ENCODE assay signal across 16 cellular contexts in genomic region chr3:157311633-157312365, GRCh38.
DNase-seq lines count a peak whose midpoint lies in the region; ATAC-seq and TF ChIP-seq lines count a peak whose summit lies in the region.
"Had no signal": no experiment of that assay in that cellular context is flagged by ENCODE, and none has a peak within 500 bp of the region (broad histone marks: within the 10 kb centered on the region; RNA-seq: fewer than 3 reads in every experiment).

No MANE protein-coding gene starts in this region.

- H3K4me2 ChIP-seq in PC-3 (ENCODE audit: low read length): peak overlapping the region; percentile 56

- H3K4me1 ChIP-seq in PC-3 (ENCODE audit: insufficient read depth, low read length): peaks cover 25% of the 10 kb centered on the region

- H3K9me3 Mint-ChIP-seq in osteocyte (ENCODE audit: unreplicated experiment): no peaks in the 10 kb centered on the region
- H3K9me3 Mint-ChIP-seq: activated naive CD4-positive, alpha-beta T cell treated with anti-CD3 and anti-CD28 coated beads, Interleukin-2, amount 50 U/mL, for 24 hours had no signal

- no peak for TF ChIP-seq CTCF in PC-3 (conservative IDR thresholded peaks at IDR 0.05; ENCODE audit: low read depth, low read length)
- TF ChIP-seq CTCF in osteocyte (IDR thresholded peaks at IDR 0.05): no peak

- TSS peak; percentile 89 for BruUV-seq in PC-3 (replicated peaks; lab: Mats Ljungman, UMichigan)

- H3K4me3 ChIP-seq in PC-3 (ENCODE audit: low read length): no peak overlapping the region

- H3K27ac ChIP-seq in PC-3 (ENCODE audit: low read length): peak overlapping the region; percentile 49

- H3K4me3 Mint-ChIP-seq in osteocyte (ENCODE audit: unreplicated experiment): no peak overlapping the region
- H3K4me3 Mint-ChIP-seq: activated naive CD4-positive, alpha-beta T cell treated with anti-CD3 and anti-CD28 coated beads, Interleukin-2, amount 50 U/mL, for 24 hours had no signal

- no peaks in the 10 kb centered on the region for H3K36me3 ChIP-seq in PC-3 (ENCODE audit: low read depth, low read length)

- CTCF ChIA-PET in PC-3 (lab: Charles Lee): no interaction called here

- intact Hi-C loops in PC-3 (cut with micrococcal nuclease): loop anchor here (1.0 to 5.0 kb wide), 3 partner anchors 25 to 126 kb away; partner anchors contain the start of gene PTX3

- no peak overlapping the region for H3K9ac ChIP-seq in PC-3 (ENCODE audit: low read length)

- H3K27ac Mint-ChIP-seq in osteocyte (ENCODE audit: unreplicated experiment): peak overlapping the region; percentile 81
- H3K27ac Mint-ChIP-seq: activated naive CD4-positive, alpha-beta T cell treated with anti-CD3 and anti-CD28 coated beads, Interleukin-2, amount 50 U/mL, for 24 hours had no signal

- H3K27me3 ChIP-seq in PC-3 (ENCODE audit: low read length): no peaks in the 10 kb centered on the region

- H3K36me3 Mint-ChIP-seq in osteocyte (ENCODE audit: unreplicated experiment): no peaks in the 10 kb centered on the region
- H3K36me3 Mint-ChIP-seq: activated naive CD4-positive, alpha-beta T cell treated with anti-CD3 and anti-CD28 coated beads, Interleukin-2, amount 50 U/mL, for 24 hours had no signal

- H3K4me1 Mint-ChIP-seq in osteocyte (ENCODE audit: unreplicated experiment): peaks cover 29% of the 10 kb centered on the region
- H3K4me1 Mint-ChIP-seq: activated naive CD4-positive, alpha-beta T cell treated with anti-CD3 and anti-CD28 coated beads, Interleukin-2, amount 50 U/mL, for 24 hours had no signal

- no peaks in the 10 kb centered on the region for H4K20me1 ChIP-seq in PC-3 (ENCODE audit: low read length)

- ATAC-seq in PC-3 (peak; percentile 90), HG03442 (IDR thresholded peaks at IDR 0.05; ENCODE audit: unreplicated experiment) (no peak)

- peaks cover 4% of the 10 kb centered on the region for H3F3A ChIP-seq in PC-3 (ENCODE audit: low read length, unreplicated experiment)

- H3K27me3 Mint-ChIP-seq in osteocyte (ENCODE audit: unreplicated experiment): no peaks in the 10 kb centered on the region
- H3K27me3 Mint-ChIP-seq: activated naive CD4-positive, alpha-beta T cell treated with anti-CD3 and anti-CD28 coated beads, Interleukin-2, amount 50 U/mL, for 24 hours had no signal

- no peaks in the 10 kb centered on the region for H3K9me3 ChIP-seq in PC-3 (ENCODE audit: low read length)

- H3K9me2 ChIP-seq in PC-3 (replicated peaks; ENCODE audit: low read length): no peaks in the 10 kb centered on the region

- H2AFZ ChIP-seq in PC-3 (ENCODE audit: low read length): no peak overlapping the region

- POLR2A ChIA-PET in PC-3 (lab: Charles Lee; ENCODE audit: unreplicated experiment): interaction anchor here (0.6 kb wide), 1 partner anchor 48 kb away, joined by 3 read pairs; no protein-coding TSS in a partner anchor

- no peaks in the 10 kb centered on the region for H3K79me2 ChIP-seq in PC-3 (ENCODE audit: low read length)

- peak; percentile 92 for DNase-seq in EL
- peak; percentile 93 for DNase-seq in PC-3
- peak; percentile 42 to 59 for DNase-seq in dermis microvascular lymphatic vessel endothelial cell (ENCODE audit: low read depth in 2 of 2)
- DNase-seq in osteocyte (ENCODE audit: extremely low spot score, unreplicated experiment): no peak
- DNase-seq in NCI-H2107 treated with DMSO at 0.1 percent for 48 hours (lab: John Stamatoyannopoulos, UW; ENCODE audit: unreplicated experiment): no peak
- no peak for DNase-seq in stimulated activated CD4-positive, alpha-beta T cell treated with anti-CD3 and anti-CD28 coated beads, Interleukin-2, amount 100 ng/mL, for 24 hours
- DNase-seq in nucleus accumbens (lab: John Stamatoyannopoulos, UW): no peak
- DNase-seq: activated CD4-positive, alpha-beta T cell treated with anti-CD3 and anti-CD28 coated beads, Interleukin-2, amount 50 U/mL, for 1 hour; COR-L47; effector CD4-positive, alpha-beta T cell; NCI-H1105 treated with DMSO at 0.1 percent for 48 hours; NCI-H748 treated with DMSO at 0.1 percent for 48 hours; small intestine; T-helper 1 cell had no signal

Comparison
In these comparisons a context has a peak if more than half of its experiments do, and no peak if none do; other contexts are left out.
1. DNase-seq: peak in EL (single experiment), PC-3 (single experiment) and dermis microvascular lymphatic vessel endothelial cell (2 of 2); none in osteocyte (single experiment), NCI-H2107 treated with DMSO at 0.1 percent for 48 hours (single experiment), stimulated activated CD4-positive, alpha-beta T cell treated with anti-CD3 and anti-CD28 coated beads, Interleukin-2, amount 100 ng/mL, for 24 hours (0 of 2) and nucleus accumbens (0 of 56).